8 cellular contexts compared by ENCODE assay signal in the genomic region with DNA sequence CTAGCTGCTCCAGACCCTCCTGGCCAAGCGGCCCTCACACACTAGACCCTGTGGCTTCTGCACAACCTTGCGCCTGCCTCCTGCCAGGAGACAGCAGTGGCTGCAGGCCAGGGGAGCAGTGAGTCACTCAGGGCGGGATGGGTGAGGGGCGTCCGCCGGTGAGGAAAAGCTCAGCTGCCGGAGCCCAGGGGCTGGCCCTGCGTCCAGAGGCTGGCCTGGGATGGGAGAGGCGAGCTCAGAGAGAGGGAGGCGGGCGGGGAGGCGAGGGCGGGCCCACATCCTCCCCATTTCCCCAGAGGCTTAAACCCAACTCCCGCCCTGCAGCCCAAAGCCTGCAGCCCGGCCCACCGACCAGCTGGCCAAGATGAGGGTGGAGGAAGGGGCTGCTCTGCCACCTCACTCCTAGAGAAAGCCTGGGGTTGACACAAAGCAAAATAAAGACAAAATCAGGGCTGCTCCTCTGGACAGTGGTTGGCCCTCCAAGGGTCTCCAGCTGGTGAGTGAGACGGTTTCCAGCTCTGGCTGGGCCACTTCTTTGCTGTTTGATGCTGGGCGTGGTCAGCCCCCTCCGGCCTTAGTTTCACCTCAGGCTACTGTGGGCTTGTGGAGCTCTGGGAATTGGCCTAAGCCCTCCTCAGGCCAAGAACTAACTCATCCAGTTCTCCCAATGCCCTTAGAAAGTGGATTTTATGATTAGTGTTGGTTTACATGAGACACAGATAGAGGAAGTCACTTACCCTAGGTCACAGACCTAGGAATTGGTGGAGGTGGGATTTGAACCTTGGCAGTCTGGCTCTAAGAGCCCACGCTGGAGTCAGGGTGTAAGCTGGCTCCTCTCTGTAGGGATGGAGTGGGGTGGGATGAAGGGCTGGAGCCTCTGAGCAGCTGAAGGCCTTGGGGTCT. TPM values are rescaled to one million over a fixed set of nuclear protein-coding genes. Genes with fewer than 3 reads are reported as not detected.
A peak's percentile ranks its signal among the peaks of the same experiment; 100 is the strongest.
DNase-seq lines count a peak whose midpoint lies in the region; ATAC-seq and TF ChIP-seq lines count a peak whose summit lies in the region.

No MANE protein-coding gene starts in this region.

- peak overlapping the region; percentile 48 to 93 for H3K27ac ChIP-seq in SK-N-SH (ENCODE audit: low read depth in 2 of 2, low read length in 1 of 2)
- H3K27ac ChIP-seq in smooth muscle cell (ENCODE audit: low read depth): peak overlapping the region; percentile 86

- H3K36me3 ChIP-seq in SK-N-SH (replicated peaks in 1 of 2; ENCODE audit: control insufficient read depth in 1 of 2, insufficient read depth in 2 of 2, low read length in 1 of 2) (no peaks in the 10 kb centered on the region), smooth muscle cell (ENCODE audit: low read depth) (no peaks in the 10 kb centered on the region)

- H3K4me3 ChIP-seq in SK-N-SH (ENCODE audit: low read depth in 2 of 2, low read length in 1 of 2): peak overlapping the region; percentile 29 to 49; a peak in 3 of 4 replicates
- H3K4me3 ChIP-seq in smooth muscle cell: no peak overlapping the region

- H3K9ac ChIP-seq in SK-N-SH: peak overlapping the region; percentile 29; the same call in 1 of the 2 replicates
- H3K9ac ChIP-seq in smooth muscle cell (ENCODE audit: low read depth): peak overlapping the region; percentile 27

- peak overlapping the region; percentile 83 for H3K4me2 ChIP-seq in SK-N-SH
- H3K4me2 ChIP-seq in smooth muscle cell: peak overlapping the region; percentile 83

- peak; percentile 23 for TF ChIP-seq RAD21 in SK-N-SH (IDR thresholded peaks at IDR 0.05; ENCODE audit: low read length)

- H3K4me1 ChIP-seq in SK-N-SH (ENCODE audit: control insufficient read depth in 1 of 2, insufficient read depth in 2 of 2, low read depth in 1 of 2, low read length in 1 of 2): peaks cover 37 to 76% of the 10 kb centered on the region in 2 experiments
- peaks cover 38% of the 10 kb centered on the region for H3K4me1 ChIP-seq in smooth muscle cell (ENCODE audit: low read depth)

- CTCF ChIA-PET in SK-N-SH (lab: Yijun Ruan, JAX): interaction anchor here (0.6 to 2.1 kb wide), 7 partner anchors 18 to 626 kb away, joined by 3 to 6 read pairs (median 3); no protein-coding TSS in a partner anchor

- H3F3A ChIP-seq in SK-N-SH (replicated peaks; ENCODE audit: insufficient read depth) (peaks cover 3% of the 10 kb centered on the region), smooth muscle cell (ENCODE audit: low read depth) (peaks cover 11% of the 10 kb centered on the region)

- no peaks in the 10 kb centered on the region for H3K9me2 ChIP-seq in SK-N-SH

- POLR2A ChIA-PET in SK-N-SH (lab: Yijun Ruan, JAX): interaction anchor here (1.5 to 1.6 kb wide), 3 partner anchors 8 to 28 kb away, joined by 3 to 6 read pairs (median 3); no protein-coding TSS in a partner anchor

- 45% methylated on average over 2 of the region's 20 CpGs for WGBS in SK-N-SH (ENCODE audit: low lambda C conversion rate)
- WGBS in smooth muscle cell (ENCODE audit: low lambda C conversion rate): 31% methylated on average over 14 of the region's 20 CpGs

- DNase-seq in SK-N-SH (peak; percentile 90), left ventricle myocardium superior (peak; percentile 88), smooth muscle cell (lab: John Stamatoyannopoulos, UW; ENCODE audit: unreplicated experiment) (peak; percentile 43), NCI-H1105 (lab: John Stamatoyannopoulos, UW) (no peak)
- DNase-seq in activated CD8-positive, alpha-beta memory T cell treated with anti-CD3 and anti-CD28 coated beads for 24 hours: no peak

- no peaks in the 10 kb centered on the region for H3K79me2 ChIP-seq in SK-N-SH (ENCODE audit: insufficient read depth)
- H3K79me2 ChIP-seq in smooth muscle cell (ENCODE audit: low read depth): no peaks in the 10 kb centered on the region

- H2AFZ ChIP-seq in SK-N-SH (ENCODE audit: low read depth) (peak overlapping the region; percentile 79; the same call in 1 of the 2 replicates), smooth muscle cell (ENCODE audit: low read depth) (no peak overlapping the region)

- peak in 1 of 2 experiments; percentile 62; a peak in 3 of 4 replicates for TF ChIP-seq EP300 in SK-N-SH (IDR thresholded peaks at IDR 0.05; ENCODE audit: borderline replicate concordance in 1 of 2, low read depth in 1 of 2, low read length in 1 of 2)

- intact Hi-C loops in left ventricle myocardium superior (cut with micrococcal nuclease): no loop called here

- ATAC-seq in GM18511 (IDR thresholded peaks at IDR 0.05; ENCODE audit: unreplicated experiment) (peak; percentile 58), HG02678 (IDR thresholded peaks at IDR 0.05; ENCODE audit: unreplicated experiment) (peak; percentile 51), left ventricle myocardium superior (peak; percentile 78), HG03457 (IDR thresholded peaks at IDR 0.05; ENCODE audit: unreplicated experiment) (no peak)

- H3K9me3 ChIP-seq in SK-N-SH: no peaks in the 10 kb centered on the region
- H3K9me3 ChIP-seq in smooth muscle cell (replicated peaks; ENCODE audit: low read depth): no peaks in the 10 kb centered on the region

- H3K27me3 ChIP-seq in SK-N-SH (ENCODE audit: insufficient read depth): no peaks in the 10 kb centered on the region
- H3K27me3 ChIP-seq in smooth muscle cell (ENCODE audit: low read depth): no peaks in the 10 kb centered on the region

- no peak for TF ChIP-seq CTCF in SK-N-SH (IDR thresholded peaks at IDR 0.05)
- TF ChIP-seq CTCF in smooth muscle cell (IDR thresholded peaks at IDR 0.05; ENCODE audit: borderline replicate concordance, insufficient read depth, poor library complexity, severe bottlenecking): no peak

- no peaks in the 10 kb centered on the region for H4K20me1 ChIP-seq in SK-N-SH (ENCODE audit: insufficient read depth)
- H4K20me1 ChIP-seq in smooth muscle cell (ENCODE audit: low read depth): no peaks in the 10 kb centered on the region

TF ChIP-seq in SK-N-SH, 30 proteins besides CTCF, POLR2A, EP300 and RAD21 (continues in another document):
- TF ChIP-seq, protein P1, sequence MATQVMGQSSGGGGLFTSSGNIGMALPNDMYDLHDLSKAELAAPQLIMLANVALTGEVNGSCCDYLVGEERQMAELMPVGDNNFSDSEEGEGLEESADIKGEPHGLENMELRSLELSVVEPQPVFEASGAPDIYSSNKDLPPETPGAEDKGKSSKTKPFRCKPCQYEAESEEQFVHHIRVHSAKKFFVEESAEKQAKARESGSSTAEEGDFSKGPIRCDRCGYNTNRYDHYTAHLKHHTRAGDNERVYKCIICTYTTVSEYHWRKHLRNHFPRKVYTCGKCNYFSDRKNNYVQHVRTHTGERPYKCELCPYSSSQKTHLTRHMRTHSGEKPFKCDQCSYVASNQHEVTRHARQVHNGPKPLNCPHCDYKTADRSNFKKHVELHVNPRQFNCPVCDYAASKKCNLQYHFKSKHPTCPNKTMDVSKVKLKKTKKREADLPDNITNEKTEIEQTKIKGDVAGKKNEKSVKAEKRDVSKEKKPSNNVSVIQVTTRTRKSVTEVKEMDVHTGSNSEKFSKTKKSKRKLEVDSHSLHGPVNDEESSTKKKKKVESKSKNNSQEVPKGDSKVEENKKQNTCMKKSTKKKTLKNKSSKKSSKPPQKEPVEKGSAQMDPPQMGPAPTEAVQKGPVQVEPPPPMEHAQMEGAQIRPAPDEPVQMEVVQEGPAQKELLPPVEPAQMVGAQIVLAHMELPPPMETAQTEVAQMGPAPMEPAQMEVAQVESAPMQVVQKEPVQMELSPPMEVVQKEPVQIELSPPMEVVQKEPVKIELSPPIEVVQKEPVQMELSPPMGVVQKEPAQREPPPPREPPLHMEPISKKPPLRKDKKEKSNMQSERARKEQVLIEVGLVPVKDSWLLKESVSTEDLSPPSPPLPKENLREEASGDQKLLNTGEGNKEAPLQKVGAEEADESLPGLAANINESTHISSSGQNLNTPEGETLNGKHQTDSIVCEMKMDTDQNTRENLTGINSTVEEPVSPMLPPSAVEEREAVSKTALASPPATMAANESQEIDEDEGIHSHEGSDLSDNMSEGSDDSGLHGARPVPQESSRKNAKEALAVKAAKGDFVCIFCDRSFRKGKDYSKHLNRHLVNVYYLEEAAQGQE (IDR thresholded peaks at IDR 0.05; ENCODE audit: low read depth, low read length): no peak
- TF ChIP-seq SIN3A (IDR thresholded peaks at IDR 0.05; ENCODE audit: borderline replicate concordance, low read depth, low read length): 0 out of 2 replicates have a peak, but pooled peaks have one; percentile 39
- TF ChIP-seq, protein P2, sequence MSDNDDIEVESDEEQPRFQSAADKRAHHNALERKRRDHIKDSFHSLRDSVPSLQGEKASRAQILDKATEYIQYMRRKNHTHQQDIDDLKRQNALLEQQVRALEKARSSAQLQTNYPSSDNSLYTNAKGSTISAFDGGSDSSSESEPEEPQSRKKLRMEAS (IDR thresholded peaks at IDR 0.05; ENCODE audit: low read depth): peak; percentile 70; the same call in 1 of the 2 replicates
- TF ChIP-seq RCOR1 (IDR thresholded peaks at IDR 0.05; ENCODE audit: low read length): no peak
- peak; percentile 92 for TF ChIP-seq FOSL2 (IDR thresholded peaks at IDR 0.05; ENCODE audit: borderline replicate concordance, low read depth)
- peak; percentile 52; the same call in 1 of the 2 replicates for TF ChIP-seq POLR2AphosphoS5 (IDR thresholded peaks at IDR 0.05; ENCODE audit: low read depth, low read length)
- no peak for TF ChIP-seq RFX5 (IDR thresholded peaks at IDR 0.05; ENCODE audit: low read length)
- no peak for TF ChIP-seq EZH2phosphoT487 (IDR thresholded peaks at IDR 0.05; ENCODE audit: borderline replicate concordance, low read depth)
- TF ChIP-seq ELF1 (IDR thresholded peaks at IDR 0.05): no peak
- peak; percentile 88 for TF ChIP-seq CHD2 (IDR thresholded peaks at IDR 0.05; ENCODE audit: low read length, partially characterized antibody)
- no peak for TF ChIP-seq MEF2A (IDR thresholded peaks at IDR 0.05; ENCODE audit: borderline replicate concordance, low read depth)
- no peak for TF ChIP-seq GABPA (IDR thresholded peaks at IDR 0.05; ENCODE audit: low read depth)
- TF ChIP-seq, protein P3, sequence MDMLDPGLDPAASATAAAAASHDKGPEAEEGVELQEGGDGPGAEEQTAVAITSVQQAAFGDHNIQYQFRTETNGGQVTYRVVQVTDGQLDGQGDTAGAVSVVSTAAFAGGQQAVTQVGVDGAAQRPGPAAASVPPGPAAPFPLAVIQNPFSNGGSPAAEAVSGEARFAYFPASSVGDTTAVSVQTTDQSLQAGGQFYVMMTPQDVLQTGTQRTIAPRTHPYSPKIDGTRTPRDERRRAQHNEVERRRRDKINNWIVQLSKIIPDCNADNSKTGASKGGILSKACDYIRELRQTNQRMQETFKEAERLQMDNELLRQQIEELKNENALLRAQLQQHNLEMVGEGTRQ (IDR thresholded peaks at IDR 0.05; ENCODE audit: borderline replicate concordance, low read depth, low read length): no peak

RNA-seq across cellular contexts. Expression of a gene that starts 50.6 kb away (rescaled TPM):
- polyA plus RNA-seq in SK-N-SH (2012; rRNA removed): 4.4 and 6.2 TPM in 2 replicates
- 4.2 and 5.9 TPM in 2 replicates for polyA plus RNA-seq in SK-N-SH (2012; cell fraction: cytosol; rRNA removed)
- polyA plus RNA-seq in SK-N-SH (2012; cell fraction: nucleus; rRNA removed): 23.8 and 26.1 TPM in 2 replicates
- 95.1 TPM for total RNA-seq in left ventricle myocardium superior
- total RNA-seq in smooth muscle cell: 13.9 and 18.9 TPM in 2 replicates
- polyA plus RNA-seq in smooth muscle cell: 19.8 and 26.0 TPM in 2 replicates

Comparison
In these comparisons a context has a peak if more than half of its experiments do, and no peak if none do; other contexts are left out.
1. DNase-seq: peak in SK-N-SH (single experiment), left ventricle myocardium superior (single experiment) and smooth muscle cell (single experiment); none in NCI-H1105 (single experiment) and activated CD8-positive, alpha-beta memory T cell treated with anti-CD3 and anti-CD28 coated beads for 24 hours (single experiment).